27 cellular contexts compared by ENCODE assay signal in genomic region chr1:228496494-228496893, GRCh38.
"Had no signal": no experiment of that assay in that cellular context is flagged by ENCODE, and none has a peak within 500 bp of the region (broad histone marks: within the 10 kb centered on the region; RNA-seq: fewer than 3 reads in every experiment).

No MANE protein-coding gene starts in this region.

- ATAC-seq: activated naive CD4-positive, alpha-beta T cell treated with anti-CD3 and anti-CD28 coated beads, Interleukin-2, amount 50 U/mL, for 72 hours; activated T-cell treated with anti-CD3 and anti-CD28 coated beads, Interleukin-2, amount 50 U/mL, for 72 hours; gastroesophageal sphincter; heart right ventricle; T-helper 17 cell had no signal

- H3K4me1 ChIP-seq: ascending aorta, breast epithelium had no signal

- DNase-seq: activated B cell treated with CpG ODN at 0.5 μM for 24 hours; activated CD4-positive, alpha-beta T cell treated with anti-CD3 and anti-CD28 coated beads for 48 hours; activated CD4-positive, alpha-beta T cell treated with anti-CD3 and anti-CD28 coated beads, Interleukin-2, amount 50 U/mL, for 1 hour; activated CD4-positive, alpha-beta T cell treated with anti-CD3 and anti-CD28 coated beads, Interleukin-2, amount 50 U/mL, for 48 hours; activated CD8-positive, alpha-beta memory T cell treated with anti-CD3 and anti-CD28 coated beads, Interleukin-2, amount 50 U/mL, for 48 hours; activated gamma-delta T cell; activated naive CD4-positive, alpha-beta T cell; activated naive CD4-positive, alpha-beta T cell treated with anti-CD3 and anti-CD28 coated beads, Interleukin-2, amount 10 ng/mL, durations not matched to agents 7 days and 5 days; activated naive CD8-positive, alpha-beta T cell treated with anti-CD3 and anti-CD28 coated beads, Interleukin-2, amount 10 ng/mL, durations not matched to agents 7 days and 5 days; activated T-cell treated with anti-CD3 and anti-CD28 coated beads for 4 hours; activated T-cell treated with anti-CD3 and anti-CD28 coated beads, Interleukin-2, amount 50 U/mL, for 24 hours; activated T-cell treated with anti-CD3 and anti-CD28 coated beads, Interleukin-2, amount 50 U/mL, for 72 hours; dorsolateral prefrontal cortex; effector memory CD4-positive, alpha-beta T cell; erythroblast; foreskin melanocyte; heart right ventricle; T-helper 1 cell; T-helper 17 cell; T1000; WERI-Rb-1 had no signal

- H3K27me3 ChIP-seq: ascending aorta, breast epithelium, dorsolateral prefrontal cortex, esophagus muscularis mucosa, gastroesophageal sphincter, heart right ventricle had no signal

- H3K9me3 ChIP-seq: ascending aorta, breast epithelium, esophagus muscularis mucosa, gastroesophageal sphincter, heart right ventricle had no signal

- H3K4me3 ChIP-seq: ascending aorta, breast epithelium, coronary artery, dorsolateral prefrontal cortex, esophagus muscularis mucosa, gastroesophageal sphincter, heart right ventricle had no signal

- H3K27ac ChIP-seq: ascending aorta, breast epithelium, coronary artery, dorsolateral prefrontal cortex, esophagus muscularis mucosa, gastroesophageal sphincter, heart right ventricle, WERI-Rb-1 had no signal

- H3K36me3 ChIP-seq: WERI-Rb-1 had no signal
